13 cellular contexts compared by ENCODE assay signal in the genomic region with DNA sequence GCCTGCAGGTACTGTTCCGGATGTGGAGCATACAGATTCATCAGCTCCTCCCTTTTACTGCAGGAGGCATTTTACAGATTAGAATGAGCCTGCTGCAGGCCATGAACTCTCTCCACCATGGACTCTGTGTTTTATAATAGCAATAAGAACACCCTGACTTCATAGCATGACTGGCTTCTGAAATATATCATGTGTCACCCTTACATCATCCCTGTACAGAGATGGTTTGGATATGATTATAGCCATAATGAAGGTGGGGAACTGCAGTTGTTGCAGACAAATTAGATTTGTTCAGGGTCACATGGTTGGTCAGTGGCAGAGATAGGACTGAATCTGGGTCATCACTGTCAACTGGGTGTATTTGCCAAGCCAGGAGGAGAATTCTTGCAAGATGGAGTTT.
A peak's percentile ranks its signal among the peaks of the same experiment; 100 is the strongest.
DNase-seq lines count a peak whose midpoint lies in the region; ATAC-seq and TF ChIP-seq lines count a peak whose summit lies in the region.
"Had no signal": no experiment of that assay in that cellular context is flagged by ENCODE, and none has a peak within 500 bp of the region (broad histone marks: within the 10 kb centered on the region; RNA-seq: fewer than 3 reads in every experiment).

No MANE protein-coding gene starts in this region.

- intact Hi-C loops in mucosa of descending colon (cut with DNase I, micrococcal nuclease) = no loop called here

- H3K9me3 ChIP-seq in BE2C (no peaks in the 10 kb centered on the region), mucosa of descending colon (no peaks in the 10 kb centered on the region)
- H3K9me3 ChIP-seq: sigmoid colon, SJSA1 had no signal

- no peak for TF ChIP-seq POLR2A in NB4 (IDR thresholded peaks at IDR 0.05; ENCODE audit: extremely low read depth, insufficient read length)

- H3K4me3 ChIP-seq in BE2C (ENCODE audit: low read depth, low read length) = no peak overlapping the region
- no peak overlapping the region for H3K4me3 ChIP-seq in NB4 (ENCODE audit: low read depth, low read length)
- H3K4me3 ChIP-seq in mucosa of descending colon = no peak overlapping the region
- H3K4me3 ChIP-seq: sigmoid colon, SJSA1 had no signal

- ATAC-seq in mucosa of descending colon = peak; percentile 95
- ATAC-seq in GM18520 (IDR thresholded peaks at IDR 0.05; ENCODE audit: unreplicated experiment) = no peak
- ATAC-seq in HG02852 (IDR thresholded peaks at IDR 0.05; ENCODE audit: unreplicated experiment) = no peak

- in situ Hi-C loops in GM13976 (cut with MboI; ENCODE audit: low sequenced_read_pairs, unreplicated experiment) = no loop called here

- peaks cover 5% of the 10 kb centered on the region for H3K36me3 ChIP-seq in BE2C
- no peaks in the 10 kb centered on the region for H3K36me3 ChIP-seq in mucosa of descending colon (ENCODE audit: low read depth)

- H3K27me3 ChIP-seq in BE2C = no peaks in the 10 kb centered on the region
- H3K27me3 ChIP-seq: sigmoid colon, SJSA1 had no signal

- H3K4me1 ChIP-seq in BE2C = peaks cover 38% of the 10 kb centered on the region
- H3K4me1 ChIP-seq in mucosa of descending colon (ENCODE audit: low read depth) = peaks cover 21% of the 10 kb centered on the region

- no peak for TF ChIP-seq CTCF in BE2C (IDR thresholded peaks at IDR 0.05; ENCODE audit: low read depth, low read length)
- TF ChIP-seq CTCF in NB4 (IDR thresholded peaks at IDR 0.05; ENCODE audit: low read depth, low read length) = no peak
- TF ChIP-seq CTCF in mucosa of descending colon (IDR thresholded peaks at IDR 0.05) = no peak
- no peak for TF ChIP-seq CTCF in GM13976 (IDR thresholded peaks at IDR 0.05; ENCODE audit: borderline replicate concordance, control extremely low read depth, extremely low read depth, insufficient read depth, missing control alignments)

- peak; percentile 67 for DNase-seq in BE2C
- DNase-seq in NB4 (ENCODE audit: low read depth) = peak; percentile 15
- peak; percentile 43 for DNase-seq in cerebellum (ENCODE audit: low spot score)
- DNase-seq in mucosa of descending colon = no peak
- no peak for DNase-seq in stimulated activated CD4-positive, alpha-beta T cell treated with anti-CD3 and anti-CD28 coated beads, Interleukin-15, amount 100 ng/mL, for 24 hours
- DNase-seq in GM13976 (ENCODE audit: low spot score) = no peak
- DNase-seq: activated CD4-positive, alpha-beta memory T cell treated with anti-CD3 and anti-CD28 coated beads, Interleukin-2, amount 10 ng/mL, durations not matched to agents 7 days and 5 days; COR-L47; sigmoid colon; stimulated activated CD8-positive, alpha-beta memory T cell treated with anti-CD3 and anti-CD28 coated beads, Interleukin-4, amount 100 ng/mL, for 48 hours had no signal

Comparison
In these comparisons a context has a peak if more than half of its experiments do, and no peak if none do; other contexts are left out.
1. DNase-seq: peak in BE2C (single experiment), NB4 (single experiment) and cerebellum (single experiment); none in mucosa of descending colon (0 of 3), stimulated activated CD4-positive, alpha-beta T cell treated with anti-CD3 and anti-CD28 coated beads, Interleukin-15, amount 100 ng/mL, for 24 hours (single experiment) and GM13976 (single experiment).